In genomic region chr11:62610403-62610802, GRCh38 we compare ENCODE assay signal across 1 cellular context.
TF ChIP-seq lines count a peak whose summit lies in the region.

No MANE protein-coding gene starts in this region.

TF ChIP-seq in HepG2, 621 proteins besides CTCF, POLR2A, EP300 and RAD21:
- TF ChIP-seq LRRFIP1 (CRISPR knock-in tag; conservative IDR thresholded peaks at IDR 0.05): no peak
- peak; percentile 97 for TF ChIP-seq ZNF768 (CRISPR knock-in tag; IDR thresholded peaks at IDR 0.05)
- TF ChIP-seq ZMYM4 (CRISPR knock-in tag; IDR thresholded peaks at IDR 0.05): 0 out of 2 replicates have a peak, but pooled peaks have one; percentile 7
- TF ChIP-seq ZMYM3 (CRISPR knock-in tag; IDR thresholded peaks at IDR 0.05): peak; percentile 82
- no peak for TF ChIP-seq ZNF280B (CRISPR knock-in tag; IDR thresholded peaks at IDR 0.05; ENCODE audit: borderline replicate concordance)
- TF ChIP-seq RELA (CRISPR knock-in tag; IDR thresholded peaks at IDR 0.05): no peak
- TF ChIP-seq HBP1 (CRISPR knock-in tag; IDR thresholded peaks at IDR 0.05; ENCODE audit: low read depth): no peak
- TF ChIP-seq TARDBP (CRISPR knock-in tag; IDR thresholded peaks at IDR 0.05): no peak
- no peak for TF ChIP-seq ZNF34 (CRISPR knock-in tag; IDR thresholded peaks at IDR 0.05; ENCODE audit: borderline replicate concordance)
